10 cellular contexts compared by ENCODE assay signal in genomic region chr1:221166559-221167318, GRCh38.
DNase-seq lines count a peak whose midpoint lies in the region; ATAC-seq and TF ChIP-seq lines count a peak whose summit lies in the region.
"Had no signal": no experiment of that assay in that cellular context is flagged by ENCODE, and none has a peak within 500 bp of the region (broad histone marks: within the 10 kb centered on the region; RNA-seq: fewer than 3 reads in every experiment).

No MANE protein-coding gene starts in this region.

- peak overlapping the region; percentile 18; the same call in 1 of the 2 replicates for H3K27ac ChIP-seq in Karpas-422 (ENCODE audit: low read length)
- H3K27ac ChIP-seq in heart left ventricle = peak overlapping the region in 2 of 12 donors; percentile 10 to 51
- H3K27ac ChIP-seq in psoas muscle = no peak overlapping the region

- H3K9me3 Mint-ChIP-seq in Caco-2 (ENCODE audit: unreplicated experiment) = no peaks in the 10 kb centered on the region

- ATAC-seq in GM21825 (IDR thresholded peaks at IDR 0.05; ENCODE audit: unreplicated experiment) (peak; percentile 76), heart left ventricle (peak in 3 of 4 donors; percentile 16 to 71 (median 55)), psoas muscle (no peak)

- no TSS peak for BruUV-seq in Caco-2 (replicated peaks; lab: Mats Ljungman, UMichigan)

- H3K27ac Mint-ChIP-seq in Caco-2 (ENCODE audit: unreplicated experiment) = no peak overlapping the region
- H3K27ac Mint-ChIP-seq: activated naive CD8-positive, alpha-beta T cell treated with anti-CD3 and anti-CD28 coated beads for 36 hours had no signal

- no peak overlapping the region for H2AFZ ChIP-seq in Karpas-422 (ENCODE audit: low read length)

- no peaks in the 10 kb centered on the region for H4K20me1 ChIP-seq in Karpas-422 (ENCODE audit: insufficient read depth, low read depth, low read length)

- H3K4me2 ChIP-seq in Karpas-422 (ENCODE audit: low read depth, low read length, poor library complexity, severe bottlenecking) = peak overlapping the region; percentile 50

- H3K4me3 Mint-ChIP-seq in Caco-2 (ENCODE audit: unreplicated experiment) = no peak overlapping the region
- H3K4me3 Mint-ChIP-seq: activated naive CD8-positive, alpha-beta T cell treated with anti-CD3 and anti-CD28 coated beads for 36 hours had no signal

- intact Hi-C loops in heart left ventricle (cut with DNase I) (no loop called here), psoas muscle (cut with DNase I) (no loop called here), Caco-2 (cut with micrococcal nuclease; ENCODE audit: unreplicated experiment) (no loop called here)

- H3K9me3 ChIP-seq in Karpas-422 (ENCODE audit: low read length) = no peaks in the 10 kb centered on the region
- peaks cover 0 to 10% (median 2%) of the 10 kb centered on the region in 12 donors for H3K9me3 ChIP-seq in heart left ventricle
- H3K9me3 ChIP-seq in psoas muscle = peaks cover 9% of the 10 kb centered on the region
- no peaks in the 10 kb centered on the region for H3K9me3 ChIP-seq in Caco-2

- H3K36me3 ChIP-seq in Karpas-422 (ENCODE audit: insufficient read depth, low read length) (no peaks in the 10 kb centered on the region), heart left ventricle (no peaks in the 10 kb centered on the region), psoas muscle (ENCODE audit: insufficient read depth in 1 of 2, low read depth in 1 of 2) (no peaks in the 10 kb centered on the region), Caco-2 (ENCODE audit: control insufficient read depth, insufficient read depth, low read length) (no peaks in the 10 kb centered on the region)

- H3K27me3 ChIP-seq in Karpas-422 (ENCODE audit: low read length) = 0 out of 2 replicates have a peak, but pooled peaks cover 4% of the 10 kb centered on the region
- no peaks in the 10 kb centered on the region for H3K27me3 ChIP-seq in heart left ventricle
- no peaks in the 10 kb centered on the region for H3K27me3 ChIP-seq in psoas muscle (ENCODE audit: insufficient read depth in 3 of 3, low read length in 2 of 3)
- no peaks in the 10 kb centered on the region; the same call in 1 of the 2 replicates for H3K27me3 ChIP-seq in Caco-2 (replicated peaks; ENCODE audit: control insufficient read depth, insufficient read depth, low read length)

- H3K4me1 Mint-ChIP-seq in Caco-2 (ENCODE audit: low read depth, unreplicated experiment) = no peaks in the 10 kb centered on the region

- peak overlapping the region; percentile 19; the same call in 1 of the 2 replicates for H3K4me3 ChIP-seq in Karpas-422 (ENCODE audit: low read length)
- no peak overlapping the region for H3K4me3 ChIP-seq in heart left ventricle
- H3K4me3 ChIP-seq in psoas muscle = no peak overlapping the region
- H3K4me3 ChIP-seq in Caco-2 (ENCODE audit: low read depth, low read length) = no peak overlapping the region

- in situ Hi-C loops in GM13977 (cut with MboI; ENCODE audit: low pct_unique_long_range_greater_than_20kb, low sequenced_read_pairs, unreplicated experiment) = no loop called here

- CTCF ChIA-PET in Caco-2 (lab: Charles Lee) = no interaction called here

- 0 out of 2 replicates have a peak, but pooled peaks cover 5% of the 10 kb centered on the region for H3K9me2 ChIP-seq in Karpas-422 (replicated peaks; ENCODE audit: insufficient read depth, low read length)

- H3K9ac ChIP-seq in Karpas-422 (ENCODE audit: low read length) = no peak overlapping the region

- TF ChIP-seq POLR2A in heart left ventricle (IDR thresholded peaks at IDR 0.05) = no peak

- TF ChIP-seq CTCF in GM13977 (IDR thresholded peaks at IDR 0.05; ENCODE audit: extremely low read depth, insufficient read depth, missing control alignments) (no peak), heart left ventricle (IDR thresholded peaks at IDR 0.05) (no peak), psoas muscle (IDR thresholded peaks at IDR 0.05) (no peak), Caco-2 (IDR thresholded peaks at IDR 0.05; ENCODE audit: insufficient read depth in 1 of 2, low read depth in 1 of 2, low read length in 1 of 2, severe bottlenecking in 1 of 2, unreplicated experiment in 1 of 2) (no peak)

- 87 to 91% (median 88%) methylated on average over 4 of the region's 4 CpGs for WGBS in heart left ventricle, 4 donors
- 89 to 94% (median 94%) methylated on average over 4 of the region's 4 CpGs for WGBS in psoas muscle, 3 donors

- peak; percentile 16 for DNase-seq in GM13977 (ENCODE audit: low spot score)
- peak; percentile 89 for DNase-seq in Karpas-422
- peak in 1 of 5 donors; percentile 24 for DNase-seq in heart left ventricle
- DNase-seq in NCI-H1105 (lab: John Stamatoyannopoulos, UW) = no peak
- no peak for DNase-seq in stimulated activated CD4-positive, alpha-beta T cell treated with anti-CD3 and anti-CD28 coated beads, Interleukin-4, amount 100 ng/mL, for 1 hour
- no peak for DNase-seq in psoas muscle
- DNase-seq in Caco-2 = no peak
- DNase-seq: activated naive CD8-positive, alpha-beta T cell treated with anti-CD3 and anti-CD28 coated beads for 36 hours; RPMI8226 had no signal

- peaks cover 41% of the 10 kb centered on the region for H3K4me1 ChIP-seq in Karpas-422 (ENCODE audit: low read length)
- H3K4me1 ChIP-seq in heart left ventricle = peaks cover 0 to 57% (median 6%) of the 10 kb centered on the region in 12 donors
- H3K4me1 ChIP-seq in psoas muscle = peaks cover 9% of the 10 kb centered on the region
- H3K4me1 ChIP-seq in Caco-2 = no peaks in the 10 kb centered on the region

- POLR2A ChIA-PET in Caco-2 (lab: Charles Lee) = no interaction called here

- H3K36me3 Mint-ChIP-seq in Caco-2 (ENCODE audit: insufficient read depth, unreplicated experiment) = no peaks in the 10 kb centered on the region
- H3K36me3 Mint-ChIP-seq: activated naive CD8-positive, alpha-beta T cell treated with anti-CD3 and anti-CD28 coated beads for 36 hours had no signal

- H3K79me2 ChIP-seq in Karpas-422 (ENCODE audit: low read length) = no peaks in the 10 kb centered on the region

- peaks cover 13% of the 10 kb centered on the region for H3K27me3 Mint-ChIP-seq in Caco-2 (ENCODE audit: insufficient read depth, unreplicated experiment)

Comparison
In these comparisons a context has a peak if more than half of its experiments do, and no peak if none do; other contexts are left out.
1. DNase-seq: peak in GM13977 (single experiment) and Karpas-422 (single experiment); none in NCI-H1105 (single experiment), stimulated activated CD4-positive, alpha-beta T cell treated with anti-CD3 and anti-CD28 coated beads, Interleukin-4, amount 100 ng/mL, for 1 hour (single experiment), psoas muscle (0 of 2) and Caco-2 (0 of 2).
2. ATAC-seq: peak in GM21825 (single experiment) and heart left ventricle (3 of 4); none in psoas muscle (0 of 4).